8 cellular contexts compared by ENCODE assay signal in the genomic region with DNA sequence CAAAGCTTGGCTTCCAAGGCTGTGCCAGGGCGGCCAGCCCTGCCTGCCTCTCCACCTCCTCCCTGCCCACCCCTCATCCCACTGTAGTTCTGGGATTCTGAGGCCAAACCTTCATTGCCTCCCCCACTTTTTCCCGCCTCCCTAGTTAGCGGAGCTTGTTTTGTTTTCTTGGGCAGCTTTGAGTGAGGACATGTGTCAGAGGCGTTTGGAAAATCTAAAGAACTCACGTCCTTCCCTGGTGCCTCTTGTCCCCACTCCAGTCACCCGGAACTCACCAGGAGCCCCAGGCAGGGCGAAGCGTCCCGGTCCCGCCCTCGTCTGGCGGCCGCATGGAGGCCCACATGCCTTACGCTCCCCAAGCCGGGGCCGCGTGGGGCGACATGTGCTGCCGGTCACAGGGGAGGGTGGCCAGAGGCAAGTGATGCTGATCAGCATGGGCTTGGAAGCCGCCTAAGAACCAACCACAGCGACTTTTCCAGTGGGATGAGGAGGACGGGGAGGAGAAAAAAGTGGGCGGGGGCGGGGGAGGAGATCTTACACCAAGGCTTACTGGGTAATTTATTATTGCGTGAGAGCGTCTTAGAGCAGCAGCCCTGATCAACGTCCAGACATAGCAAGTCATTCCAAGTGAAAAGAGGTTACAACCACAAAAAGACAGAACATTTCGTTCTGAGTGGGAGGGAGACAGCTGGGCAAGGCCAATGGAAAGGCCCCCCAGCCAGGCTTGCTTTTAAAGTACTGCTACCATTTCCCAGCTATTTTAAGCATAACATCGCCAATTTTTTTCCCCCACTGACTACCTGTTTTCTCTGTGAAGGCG. TPM values are rescaled to one million over a fixed set of nuclear protein-coding genes. Genes with fewer than 3 reads are reported as not detected.
A peak's percentile ranks its signal among the peaks of the same experiment; 100 is the strongest.
DNase-seq lines count a peak whose midpoint lies in the region; ATAC-seq and TF ChIP-seq lines count a peak whose summit lies in the region.

No MANE protein-coding gene starts in this region.

- POLR2A ChIA-PET in CD8-positive, alpha-beta memory T cell (lab: Charles Lee), result interaction anchor here (0.8 to 9.4 kb wide), 6 partner anchors 10 to 98 kb away, joined by 3 to 330 read pairs (median 4); no protein-coding TSS in a partner anchor
- POLR2A ChIA-PET in PC-9 (lab: Charles Lee; ENCODE audit: unreplicated experiment), result interaction anchor here (0.7 to 1.2 kb wide), 4 partner anchors 36 to 58 kb away, joined by 3 to 12 read pairs (median 4); a partner anchor contains a TSS

- no peaks in the 10 kb centered on the region for H3K27me3 ChIP-seq in CD8-positive, alpha-beta memory T cell (ENCODE audit: insufficient read depth, low read length, poor library complexity, severe bottlenecking)
- no peaks in the 10 kb centered on the region for H3K27me3 ChIP-seq in PC-9 (ENCODE audit: insufficient read depth, low read depth)
- peaks cover 3% of the 10 kb centered on the region for H3K27me3 ChIP-seq in fibroblast of lung (ENCODE audit: control insufficient read depth, insufficient read depth, low read length)
- H3K27me3 ChIP-seq in upper lobe of left lung, result no peaks in the 10 kb centered on the region

- CTCF ChIA-PET in CD8-positive, alpha-beta memory T cell (lab: Charles Lee), result interaction anchor here (0.5 to 10.9 kb wide), 7 partner anchors 11 to 101 kb away, joined by 3 to 300 read pairs (median 3); a partner anchor contains a TSS
- CTCF ChIA-PET in PC-9 (lab: Charles Lee), result interaction anchor here (1.0 to 1.8 kb wide), 3 partner anchors 8 to 100 kb away, joined by 6 to 10 read pairs (median 6); a partner anchor contains a TSS

- TF ChIP-seq EP300 in upper lobe of left lung (IDR thresholded peaks at IDR 0.05), result peak; percentile 30 to 98 (median 82)

- no peak for TF ChIP-seq CTCF in HFFc6 (IDR thresholded peaks at IDR 0.05)
- no peak for TF ChIP-seq CTCF in PC-9 (conservative IDR thresholded peaks at IDR 0.05)
- TF ChIP-seq CTCF in fibroblast of lung (conservative IDR thresholded peaks at IDR 0.05 in 1 of 2, IDR thresholded peaks at IDR 0.05 in 1 of 2; ENCODE audit: low read depth in 1 of 2, low read length in 2 of 2), result no peak
- TF ChIP-seq CTCF in nephron progenitor cell (IDR thresholded peaks at IDR 0.05), result no peak
- no peak for TF ChIP-seq CTCF in upper lobe of left lung (IDR thresholded peaks at IDR 0.05)

- DNase-seq in CD8-positive, alpha-beta memory T cell, result peak; percentile 1 to 67 (median 30)
- DNase-seq in HFFc6 (peak; percentile 85), PC-9 (peak; percentile 92 to 93), fibroblast of lung (ENCODE audit: low read depth in 2 of 2) (peak; percentile 88 to 97), nephron progenitor cell (peak; percentile 61), upper lobe of left lung (peak; percentile 91 to 96), epidermal melanocyte (ENCODE audit: insufficient read length, low spot score) (no peak)

- H4K20me1 ChIP-seq in PC-9 (ENCODE audit: insufficient read depth) (no peaks in the 10 kb centered on the region), fibroblast of lung (ENCODE audit: control insufficient read depth, extremely low read depth, insufficient read depth, low read length) (no peaks in the 10 kb centered on the region)

- H3F3A ChIP-seq in PC-9 (ENCODE audit: insufficient read depth, low read depth), result peaks cover 25% of the 10 kb centered on the region

- peak overlapping the region; percentile 88 for H3K4me2 ChIP-seq in PC-9
- peak overlapping the region; percentile 87 for H3K4me2 ChIP-seq in fibroblast of lung (ENCODE audit: extremely low read depth, insufficient read depth, low read length)

- H3K4me3 Mint-ChIP-seq in CD8-positive, alpha-beta memory T cell, result peak overlapping the region; percentile 81 to 91 (median 84)
- H3K4me3 Mint-ChIP-seq in HFFc6 (peak overlapping the region; percentile 90), nephron progenitor cell (peak overlapping the region; percentile 78)
- H3K4me3 Mint-ChIP-seq in activated T-helper 17 cell treated with anti-CD3 and anti-CD28 coated beads, Interleukin-2, amount 50 U/mL, for 72 hours, result peak overlapping the region; percentile 88

- H3K9me3 Mint-ChIP-seq in CD8-positive, alpha-beta memory T cell, result peaks cover 0 to 2% (median 0%) of the 10 kb centered on the region in 5 donors
- H3K9me3 Mint-ChIP-seq in HFFc6, result no peaks in the 10 kb centered on the region; the same call in 1 of the 2 replicates
- H3K9me3 Mint-ChIP-seq in activated T-helper 17 cell treated with anti-CD3 and anti-CD28 coated beads, Interleukin-2, amount 50 U/mL, for 72 hours, result no peaks in the 10 kb centered on the region
- peaks cover 54% of the 10 kb centered on the region for H3K9me3 Mint-ChIP-seq in nephron progenitor cell

- peak overlapping the region; percentile 80 to 100 (median 99) for H3K27ac Mint-ChIP-seq in CD8-positive, alpha-beta memory T cell
- peak overlapping the region; percentile 91 for H3K27ac Mint-ChIP-seq in HFFc6
- peak overlapping the region; percentile 98 for H3K27ac Mint-ChIP-seq in activated T-helper 17 cell treated with anti-CD3 and anti-CD28 coated beads, Interleukin-2, amount 50 U/mL, for 72 hours
- H3K27ac Mint-ChIP-seq in nephron progenitor cell, result no peak overlapping the region

- H3K9me2 ChIP-seq in PC-9 (ENCODE audit: insufficient read depth), result no peaks in the 10 kb centered on the region

- peak overlapping the region; percentile 99 for H3K27ac ChIP-seq in CD8-positive, alpha-beta memory T cell (ENCODE audit: low read depth, low read length)
- H3K27ac ChIP-seq in PC-9 (peak overlapping the region; percentile 90), fibroblast of lung (ENCODE audit: insufficient read depth, low read length) (peak overlapping the region; percentile 61), upper lobe of left lung (peak overlapping the region; percentile 91 to 96 (median 93))

- peak overlapping the region; percentile 55 for H3K9ac ChIP-seq in fibroblast of lung (ENCODE audit: insufficient read depth, low read length)

- BruUV-seq in PC-9 (replicated peaks; lab: Mats Ljungman, UMichigan), result no TSS peak

- H2AFZ ChIP-seq in PC-9, result peak overlapping the region; percentile 72
- no peak overlapping the region for H2AFZ ChIP-seq in fibroblast of lung (ENCODE audit: low read length)

- WGBS in upper lobe of left lung, 2 donors, result 24 to 47% methylated on average over 14 to 30 of the region's 30 CpGs

- H3K4me3 ChIP-seq in CD8-positive, alpha-beta memory T cell (ENCODE audit: low read length), result peak overlapping the region; percentile 53
- H3K4me3 ChIP-seq in PC-9 (peak overlapping the region; percentile 86), fibroblast of lung (replicated peaks in 1 of 4; ENCODE audit: control extremely low read depth in 1 of 4, insufficient read depth in 1 of 4, low read depth in 3 of 4, low read length in 4 of 4) (peak overlapping the region; percentile 50 to 90 (median 57)), upper lobe of left lung (peak overlapping the region in 3 of 4 donors; percentile 48 to 56 (median 51))

- H3K9me3 ChIP-seq in CD8-positive, alpha-beta memory T cell (ENCODE audit: low read length), result no peaks in the 10 kb centered on the region
- H3K9me3 ChIP-seq in PC-9 (ENCODE audit: insufficient read depth, low read depth) (no peaks in the 10 kb centered on the region), fibroblast of lung (ENCODE audit: control insufficient read depth, insufficient read depth, low read depth, low read length) (no peaks in the 10 kb centered on the region), upper lobe of left lung (no peaks in the 10 kb centered on the region)

- H3K79me2 ChIP-seq in PC-9 (ENCODE audit: low read depth), result peaks cover 19% of the 10 kb centered on the region
- no peaks in the 10 kb centered on the region for H3K79me2 ChIP-seq in fibroblast of lung (ENCODE audit: control insufficient read depth, insufficient read depth, low read length)

- peaks cover 0 to 14% of the 10 kb centered on the region in 2 donors for H3K27me3 Mint-ChIP-seq in CD8-positive, alpha-beta memory T cell
- H3K27me3 Mint-ChIP-seq in HFFc6 (ENCODE audit: insufficient read depth), result peaks cover 6% of the 10 kb centered on the region; the same call in 1 of the 2 replicates
- H3K27me3 Mint-ChIP-seq in activated T-helper 17 cell treated with anti-CD3 and anti-CD28 coated beads, Interleukin-2, amount 50 U/mL, for 72 hours, result no peaks in the 10 kb centered on the region
- peaks cover 29% of the 10 kb centered on the region for H3K27me3 Mint-ChIP-seq in nephron progenitor cell (ENCODE audit: low read depth, poor library complexity)

- intact Hi-C loops in PC-9 (cut with micrococcal nuclease; ENCODE audit: unreplicated experiment), result loop anchor here (1.0 to 2.0 kb wide), 2 partner anchors 22 to 35 kb away; no protein-coding TSS in a partner anchor

- H3K36me3 ChIP-seq in CD8-positive, alpha-beta memory T cell (ENCODE audit: insufficient read depth, low read length), result no peaks in the 10 kb centered on the region
- no peaks in the 10 kb centered on the region for H3K36me3 ChIP-seq in PC-9 (ENCODE audit: low read depth)
- H3K36me3 ChIP-seq in fibroblast of lung (ENCODE audit: control insufficient read depth, insufficient read depth, low read length), result no peaks in the 10 kb centered on the region
- no peaks in the 10 kb centered on the region for H3K36me3 ChIP-seq in upper lobe of left lung

- H3K36me3 Mint-ChIP-seq in CD8-positive, alpha-beta memory T cell, result peaks cover 0 to 3% (median 0%) of the 10 kb centered on the region in 3 donors
- H3K36me3 Mint-ChIP-seq in HFFc6 (ENCODE audit: low read depth) (no peaks in the 10 kb centered on the region), nephron progenitor cell (ENCODE audit: low read depth) (no peaks in the 10 kb centered on the region)
- peaks cover 27% of the 10 kb centered on the region for H3K36me3 Mint-ChIP-seq in activated T-helper 17 cell treated with anti-CD3 and anti-CD28 coated beads, Interleukin-2, amount 50 U/mL, for 72 hours (ENCODE audit: low read depth)

- peaks cover 69 to 90% (median 85%) of the 10 kb centered on the region in 3 donors for H3K4me1 Mint-ChIP-seq in CD8-positive, alpha-beta memory T cell
- peaks cover 29% of the 10 kb centered on the region for H3K4me1 Mint-ChIP-seq in HFFc6 (ENCODE audit: low read depth)
- H3K4me1 Mint-ChIP-seq in activated T-helper 17 cell treated with anti-CD3 and anti-CD28 coated beads, Interleukin-2, amount 50 U/mL, for 72 hours, result peaks cover 25% of the 10 kb centered on the region
- peaks cover 63% of the 10 kb centered on the region for H3K4me1 Mint-ChIP-seq in nephron progenitor cell

- peaks cover 64% of the 10 kb centered on the region for H3K4me1 ChIP-seq in CD8-positive, alpha-beta memory T cell (ENCODE audit: insufficient read depth, low read length)
- H3K4me1 ChIP-seq in PC-9 (replicated peaks; ENCODE audit: insufficient read depth) (peaks cover 44% of the 10 kb centered on the region), fibroblast of lung (ENCODE audit: control insufficient read depth, extremely low read depth, insufficient read depth, low read length) (peaks cover 11% of the 10 kb centered on the region), upper lobe of left lung (peaks cover 27 to 60% (median 32%) of the 10 kb centered on the region in 4 donors)

- peak; percentile 27 for ATAC-seq in activated T-helper 17 cell treated with anti-CD3 and anti-CD28 coated beads, Interleukin-2, amount 50 U/mL, for 72 hours (replicated peaks)
- peak; percentile 69 to 75 for ATAC-seq in upper lobe of left lung (ENCODE audit: low FRiP score in 2 of 2)

- TF ChIP-seq POLR2A in upper lobe of left lung (IDR thresholded peaks at IDR 0.05), result peak in 3 of 4 donors; percentile 54 to 82 (median 74)

RNA-seq across cellular contexts. Expression of a gene that starts 48.5 kb away (rescaled TPM):
- total RNA-seq in CD8-positive, alpha-beta memory T cell, result 100 to 1,000 TPM; 110 to 113 TPM
- polyA plus RNA-seq in CD8-positive, alpha-beta memory T cell, result 49.7 TPM
- 10 to 100 TPM; 67.8 to 78.6 (median 73.7) TPM for total RNA-seq in HFFc6 (2021; fragmentation: NEBNext Ultra II Directional; extraction: Animal tissue kit (Norgen Biotek cat#: 25700))
- total RNA-seq in PC-9 (2021) (67.4 and 67.9 TPM in 2 replicates), fibroblast of lung (14.4 and 17.0 TPM in 2 replicates), upper lobe of left lung (10 to 100 TPM; 10.5 to 32.7 (median 24.6) TPM)
- total RNA-seq in activated T-helper 17 cell treated with anti-CD3 and anti-CD28 coated beads, Interleukin-2, amount 50 U/mL, for 72 hours, result 100 to 1,000 TPM in 1 of 2 donors, 10 to 100 TPM in 1; 58.6 to 107 TPM
- polyA plus RNA-seq in fibroblast of lung, result 56.8 and 104 TPM in 2 replicates
- polyA plus RNA-seq in fibroblast of lung (2012), result 44.9 and 76.6 TPM in 2 replicates
- 34.6 and 42.2 TPM in 2 replicates for polyA minus RNA-seq in fibroblast of lung (ENCODE audit: low replicate concordance)
